2 cellular contexts compared by ENCODE assay signal in the genomic region with DNA sequence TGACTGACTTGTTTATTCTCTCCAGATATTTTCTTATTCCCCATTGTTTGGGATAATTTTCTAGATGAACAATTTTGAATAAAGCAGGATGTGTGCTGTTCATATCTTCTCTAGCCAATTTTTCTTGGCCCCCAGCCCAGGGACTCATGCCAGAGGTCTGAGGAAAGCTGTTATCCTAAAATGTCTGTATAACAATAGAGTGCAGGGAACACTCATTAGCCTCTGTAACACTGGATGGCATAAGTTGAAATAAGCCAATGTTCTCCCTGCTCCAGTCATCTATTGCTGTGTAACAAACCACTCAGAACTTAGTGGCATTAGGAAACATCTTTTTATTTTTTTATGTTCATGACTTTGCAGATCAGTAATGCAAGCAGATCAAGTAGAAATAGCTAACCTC.
TF ChIP-seq lines count a peak whose summit lies in the region.

No MANE protein-coding gene starts in this region.

TF ChIP-seq in SK-N-SH, 30 proteins besides CTCF, POLR2A, EP300 and RAD21 (continued from another document):
- TF ChIP-seq GABPA (IDR thresholded peaks at IDR 0.05; ENCODE audit: low read depth), result no peak

TF ChIP-seq in SK-N-SH treated with all-trans-retinoic acid at 6 μM for 48 hours, 23 proteins besides CTCF, POLR2A, EP300 and RAD21 (continued from another document):
- TF ChIP-seq PATZ1 (CRISPR knock-in tag; IDR thresholded peaks at IDR 0.05; ENCODE audit: borderline replicate concordance), result no peak
- TF ChIP-seq ESRRG (CRISPR knock-in tag; IDR thresholded peaks at IDR 0.05), result no peak
- TF ChIP-seq CSRNP3 (CRISPR knock-in tag; IDR thresholded peaks at IDR 0.05), result no peak
- no peak for TF ChIP-seq PPARA (CRISPR knock-in tag; IDR thresholded peaks at IDR 0.05; ENCODE audit: borderline replicate concordance)
- no peak for TF ChIP-seq ARNTL (CRISPR knock-in tag; IDR thresholded peaks at IDR 0.05; ENCODE audit: borderline replicate concordance, low read depth)
- TF ChIP-seq OSR1 (CRISPR knock-in tag; IDR thresholded peaks at IDR 0.05), result no peak
